ENCODE assay signal across 29 cellular contexts in the genomic region with DNA sequence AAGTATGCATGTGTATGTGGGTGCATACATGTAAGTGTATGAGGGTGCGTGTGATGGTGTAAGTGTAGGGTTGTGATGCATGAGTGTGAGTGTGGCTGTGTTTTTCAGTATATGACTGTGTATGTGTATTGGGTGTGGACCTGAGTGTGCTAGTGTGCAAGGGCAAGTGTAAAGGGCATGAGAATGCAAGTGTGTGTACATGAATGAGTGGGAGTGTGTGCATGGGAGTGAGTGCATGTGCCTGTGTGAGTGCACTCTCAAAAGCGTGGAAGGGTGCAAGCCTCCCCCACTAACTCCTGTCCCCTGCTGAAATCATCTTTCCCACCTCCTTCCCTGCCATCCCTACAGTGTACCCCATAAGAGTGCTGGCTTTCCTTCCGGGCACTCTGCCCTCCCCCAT.
"Had no signal": no experiment of that assay in that cellular context is flagged by ENCODE, and none has a peak within 500 bp of the region (broad histone marks: within the 10 kb centered on the region; RNA-seq: fewer than 3 reads in every experiment).

No MANE protein-coding gene starts in this region.

- H3K9me3 ChIP-seq: colonic mucosa, gastrocnemius medialis, gastroesophageal sphincter had no signal

- H3K27ac Mint-ChIP-seq: dendritic cell treated with granulocyte-macrophage colony-stimulating factor and Interleukin-4, amounts not matched to agents 40 ng/mL and 50 ng/mL, for 4 days; effector memory CD8-positive, alpha-beta T cell; endodermal cell had no signal

- H3K4me1 ChIP-seq: colonic mucosa, esophagus muscularis mucosa, foreskin keratinocyte, gastrocnemius medialis, gastroesophageal sphincter, heart left ventricle, heart right ventricle had no signal

- H3K27ac ChIP-seq: colonic mucosa, coronary artery, dorsolateral prefrontal cortex, epithelial cell of prostate, esophagus muscularis mucosa, esophagus squamous epithelium, foreskin keratinocyte, gastrocnemius medialis, gastroesophageal sphincter, heart left ventricle, heart right ventricle, hepatocyte had no signal

- H2AFZ ChIP-seq: hepatocyte had no signal

- H3K4me1 Mint-ChIP-seq: endodermal cell had no signal

- H3K9me3 Mint-ChIP-seq: endodermal cell had no signal

- H3K4me2 ChIP-seq: hepatocyte had no signal

- DNase-seq: colonic mucosa; cortex of kidney; dermis blood vessel endothelial cell; dorsolateral prefrontal cortex; effector CD4-positive, alpha-beta T cell; effector CD8-positive, alpha-beta T cell; effector memory CD4-positive, alpha-beta T cell; effector memory CD8-positive, alpha-beta T cell; endodermal cell; erythroblast; esophagus squamous epithelium; foreskin fibroblast; foreskin keratinocyte; foreskin melanocyte; gastrocnemius medialis; glutamatergic neuron; head of caudate nucleus; heart left ventricle; heart right ventricle had no signal

- FAIRE-seq: colon, endometrium, endothelial cell of umbilical vein, frontal cortex had no signal

- H3K27me3 ChIP-seq: colonic mucosa, esophagus muscularis mucosa, esophagus squamous epithelium, foreskin keratinocyte, gastrocnemius medialis, gastroesophageal sphincter, heart right ventricle, hepatocyte had no signal

- H3K4me3 ChIP-seq: colonic mucosa, coronary artery, dorsolateral prefrontal cortex, esophagus muscularis mucosa, esophagus squamous epithelium, gastrocnemius medialis, gastroesophageal sphincter, heart left ventricle, heart right ventricle, hepatocyte had no signal

- H3K36me3 ChIP-seq: colonic mucosa, esophagus muscularis mucosa, esophagus squamous epithelium, gastrocnemius medialis, gastroesophageal sphincter, heart left ventricle, heart right ventricle had no signal

- H3K4me3 Mint-ChIP-seq: dendritic cell treated with granulocyte-macrophage colony-stimulating factor and Interleukin-4, amounts not matched to agents 40 ng/mL and 50 ng/mL, for 4 days; effector memory CD8-positive, alpha-beta T cell; endodermal cell had no signal

- H3K79me2 ChIP-seq: hepatocyte had no signal
